Comparison of ENCODE assay signal across 30 cellular contexts in the genomic region with DNA sequence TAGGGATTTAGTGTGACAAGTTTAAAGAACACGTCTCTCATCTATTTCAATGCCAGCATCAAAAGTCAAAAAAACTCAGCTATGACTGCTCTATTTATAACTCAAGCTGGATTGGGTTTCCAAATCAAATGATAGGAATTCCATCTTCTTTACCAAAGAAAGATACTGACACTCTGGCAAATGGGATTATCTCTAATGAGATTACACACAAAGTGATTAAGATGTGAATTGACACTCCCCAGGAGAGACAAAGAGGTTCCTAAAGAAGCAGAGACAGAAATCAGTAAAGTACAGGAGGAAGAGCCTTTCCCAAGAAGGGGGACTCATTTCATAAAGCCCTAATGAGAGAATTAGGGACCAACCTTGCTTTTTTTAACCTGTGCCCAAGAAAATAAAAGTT.
"Had no signal": no experiment of that assay in that cellular context is flagged by ENCODE, and none has a peak within 500 bp of the region (broad histone marks: within the 10 kb centered on the region; RNA-seq: fewer than 3 reads in every experiment).

No MANE protein-coding gene starts in this region.

- H3K36me3 Mint-ChIP-seq: activated naive CD4-positive, alpha-beta T cell treated with anti-CD3 and anti-CD28 coated beads, Interleukin-2, amount 50 U/mL, for 72 hours had no signal

- H3K27me3 Mint-ChIP-seq: activated CD4-positive, alpha-beta T cell treated with anti-CD3 and anti-CD28 coated beads, Interleukin-2, amount 10 ng/mL, durations not matched to agents 24 days and 14 days had no signal

- DNase-seq: activated CD4-positive, alpha-beta T cell treated with anti-CD3 and anti-CD28 coated beads, Interleukin-2, amount 10 ng/mL, durations not matched to agents 24 days and 14 days; activated CD4-positive, alpha-beta T cell treated with anti-CD3 and anti-CD28 coated beads, Interleukin-2, amount 50 U/mL, for 48 hours; activated CD8-positive, alpha-beta T cell treated with anti-CD3 and anti-CD28 coated beads, Interleukin-2, amount 10 ng/mL, durations not matched to agents 7 days and 5 days; activated gamma-delta T cell; activated naive CD4-positive, alpha-beta T cell treated with Interleukin-2 at 50 U/mL for 16 hours; activated T-cell treated with anti-CD3 and anti-CD28 coated beads, Interleukin-2, amount 50 U/mL, for 24 hours; adrenal gland; body of pancreas; Kasumi-1; KG1; MG63; NCI-H1048; NCI-H1105 treated with DMSO at 0.1 percent for 48 hours; NCI-H1436; NCI-H1694; NCI-H1930; NCI-H2081 treated with DMSO at 0.1 percent for 48 hours; NCI-H226; NCI-H446 treated with DMSO at 0.1 percent for 48 hours; NCI-H526; NCI-H774; SHP77; SJCRH30; T1000; WERI-Rb-1 had no signal

- H3K9me3 Mint-ChIP-seq: activated CD4-positive, alpha-beta T cell treated with anti-CD3 and anti-CD28 coated beads, Interleukin-2, amount 10 ng/mL, durations not matched to agents 24 days and 14 days; activated naive CD4-positive, alpha-beta T cell treated with anti-CD3 and anti-CD28 coated beads, Interleukin-2, amount 50 U/mL, for 72 hours; activated T-cell treated with anti-CD3 and anti-CD28 coated beads, Interleukin-2, amount 50 U/mL, for 24 hours; activated T-helper 2 cell treated with anti-CD3 and anti-CD28 coated beads, Interferon-gamma antibody, Interleukin-2, Interleukin-4, amounts not matched to agents 10 μg/mL and 5 μg/mL and 100 μg/mL, durations not matched to agents 14 hours and 24 hours and 36 hours had no signal

- H3K4me3 Mint-ChIP-seq: activated CD4-positive, alpha-beta T cell treated with anti-CD3 and anti-CD28 coated beads, Interleukin-2, amount 10 ng/mL, durations not matched to agents 24 days and 14 days; activated CD8-positive, alpha-beta T cell treated with anti-CD3 and anti-CD28 coated beads, Interleukin-2, amount 10 ng/mL, durations not matched to agents 7 days and 5 days; activated T-cell treated with anti-CD3 and anti-CD28 coated beads, Interleukin-2, amount 50 U/mL, for 24 hours had no signal

- H3K27ac ChIP-seq: adrenal gland, body of pancreas, breast epithelium, SJCRH30, SK-N-MC, WERI-Rb-1 had no signal

- H3K4me1 Mint-ChIP-seq: activated CD4-positive, alpha-beta T cell treated with anti-CD3 and anti-CD28 coated beads, Interleukin-2, amount 10 ng/mL, durations not matched to agents 24 days and 14 days had no signal

- H3K27ac Mint-ChIP-seq: activated CD4-positive, alpha-beta T cell treated with anti-CD3 and anti-CD28 coated beads, Interleukin-2, amount 10 ng/mL, durations not matched to agents 24 days and 14 days; activated CD8-positive, alpha-beta T cell treated with anti-CD3 and anti-CD28 coated beads, Interleukin-2, amount 10 ng/mL, durations not matched to agents 7 days and 5 days; activated naive CD4-positive, alpha-beta T cell treated with anti-CD3 and anti-CD28 coated beads, Interleukin-2, amount 50 U/mL, for 72 hours; activated T-cell treated with anti-CD3 and anti-CD28 coated beads, Interleukin-2, amount 50 U/mL, for 24 hours; activated T-helper 2 cell treated with anti-CD3 and anti-CD28 coated beads, Interferon-gamma antibody, Interleukin-2, Interleukin-4, amounts not matched to agents 10 μg/mL and 5 μg/mL and 100 μg/mL, durations not matched to agents 14 hours and 24 hours and 36 hours had no signal

- H3K36me3 ChIP-seq: adrenal gland, breast epithelium, MG63, SJCRH30, WERI-Rb-1 had no signal

- ATAC-seq: activated CD8-positive, alpha-beta T cell treated with anti-CD3 and anti-CD28 coated beads, Interleukin-2, amount 10 ng/mL, durations not matched to agents 7 days and 5 days; activated naive CD4-positive, alpha-beta T cell treated with anti-CD3 and anti-CD28 coated beads, Interleukin-2, amount 50 U/mL, for 72 hours; body of pancreas; Panc1 had no signal

- H3K9me3 ChIP-seq: adrenal gland, body of pancreas, breast epithelium, MG63, SJCRH30 had no signal

- H3K4me3 ChIP-seq: adrenal gland, body of pancreas, breast epithelium, MG63, SJCRH30, SK-N-MC had no signal

- H3K27me3 ChIP-seq: adrenal gland, body of pancreas, breast epithelium, MG63, SJCRH30 had no signal

- H3K4me1 ChIP-seq: adrenal gland, body of pancreas, breast epithelium, SJCRH30 had no signal
